ENCODE assay signal across 9 cellular contexts in genomic region chr15:90160781-90161727, GRCh38. TPM values are rescaled to one million over a fixed set of nuclear protein-coding genes. Genes with fewer than 3 reads are reported as not detected.
A peak's percentile ranks its signal among the peaks of the same experiment; 100 is the strongest.
DNase-seq lines count a peak whose midpoint lies in the region; ATAC-seq, FAIRE-seq and TF ChIP-seq lines count a peak whose summit lies in the region.
"Had no signal": no experiment of that assay in that cellular context is flagged by ENCODE, and none has a peak within 500 bp of the region (broad histone marks: within the 10 kb centered on the region; RNA-seq: fewer than 3 reads in every experiment).

No MANE protein-coding gene starts in this region.

- H3K36me3 ChIP-seq in RWPE2 (ENCODE audit: low read depth) (no peaks in the 10 kb centered on the region), liver (ENCODE audit: control insufficient read depth in 4 of 4, insufficient read depth in 3 of 4, low read depth in 1 of 4, low read length in 3 of 4) (no peaks in the 10 kb centered on the region), aorta (ENCODE audit: control insufficient read depth in 1 of 2, insufficient read depth in 2 of 2, low read length in 1 of 2) (no peaks in the 10 kb centered on the region), esophagus muscularis mucosa (no peaks in the 10 kb centered on the region)

- no peak overlapping the region for H3K4me3 ChIP-seq in A549
- H3K4me3 ChIP-seq in RWPE2 (ENCODE audit: severe bottlenecking): no peak overlapping the region
- H3K4me3 ChIP-seq in liver (ENCODE audit: low read depth in 1 of 3, low read length in 3 of 3): no peak overlapping the region
- no peak overlapping the region for H3K4me3 ChIP-seq in aorta (ENCODE audit: low read length in 2 of 2)
- no peak overlapping the region for H3K4me3 ChIP-seq in esophagus muscularis mucosa
- H3K4me3 ChIP-seq: coronary artery had no signal

- TF ChIP-seq POLR2A in A549 (IDR thresholded peaks at IDR 0.05; ENCODE audit: low read length) (no peak), esophagus muscularis mucosa (IDR thresholded peaks at IDR 0.05; ENCODE audit: low read depth) (no peak)

- H3K27ac ChIP-seq in A549: peak overlapping the region; percentile 85 to 94
- H3K27ac ChIP-seq in RWPE2 (ENCODE audit: poor library complexity, severe bottlenecking): peak overlapping the region; percentile 97
- peak overlapping the region; percentile 85 to 95 for H3K27ac ChIP-seq in liver (ENCODE audit: low read depth in 1 of 2, low read length in 2 of 2)
- H3K27ac ChIP-seq in aorta (ENCODE audit: low read depth in 1 of 2, low read length in 2 of 2): no peak overlapping the region
- peak overlapping the region in 2 of 4 donors; percentile 71 to 86 for H3K27ac ChIP-seq in esophagus muscularis mucosa (replicated peaks in 1 of 4)

- intact Hi-C loops in aorta (cut with DNase I) (no loop called here), esophagus muscularis mucosa (cut with DNase I) (no loop called here)

- H3K9me3 ChIP-seq in A549: no peaks in the 10 kb centered on the region
- no peaks in the 10 kb centered on the region for H3K9me3 ChIP-seq in RWPE2 (ENCODE audit: severe bottlenecking)
- no peaks in the 10 kb centered on the region for H3K9me3 ChIP-seq in liver (ENCODE audit: control insufficient read depth in 4 of 4, low read length in 3 of 4)
- H3K9me3 ChIP-seq in aorta (ENCODE audit: control insufficient read depth, low read length): no peaks in the 10 kb centered on the region
- no peaks in the 10 kb centered on the region for H3K9me3 ChIP-seq in esophagus muscularis mucosa

- no peak for ATAC-seq in A549
- peak; percentile 1; the same call in 1 of the 3 replicates for ATAC-seq in RWPE2 (ENCODE audit: low read depth)
- no peak for ATAC-seq in aorta (ENCODE audit: low FRiP score)

- DNase-seq in A549 (ENCODE audit: low read depth in 1 of 2, low spot score in 1 of 2): peak in 1 of 2 experiments; percentile 23
- DNase-seq in NCI-H1417 (lab: John Stamatoyannopoulos, UW): peak; percentile 81 to 91 (median 82)
- DNase-seq in RWPE2 (ENCODE audit: low spot score): peak; percentile 92
- DNase-seq in SKM-1 treated with dmso at 0.1 percent for 144 hours (lab: John Stamatoyannopoulos, UW; ENCODE audit: unreplicated experiment): no peak
- DNase-seq in stimulated activated CD8-positive, alpha-beta memory T cell treated with anti-CD3 and anti-CD28 coated beads, Interleukin-4, amount 100 ng/mL, for 48 hours: no peak
- DNase-seq in aorta: no peak
- DNase-seq in esophagus muscularis mucosa (ENCODE audit: extremely low spot score): no peak

- 66% methylated on average over 14 of the region's 14 CpGs for WGBS in A549 (ENCODE audit: missing lambda C conversion rate)
- 47% methylated on average over 14 of the region's 14 CpGs for WGBS in liver
- WGBS in aorta, 2 donors: 89% methylated on average over 14 of the region's 14 CpGs
- WGBS in esophagus muscularis mucosa: 84% methylated on average over 12 of the region's 14 CpGs

- no peak for TF ChIP-seq RAD21 in A549 (conservative IDR thresholded peaks at IDR 0.05 in 1 of 2, IDR thresholded peaks at IDR 0.05 in 1 of 2)
- peak in 1 of 2 donors; percentile 14 for TF ChIP-seq RAD21 in liver (IDR thresholded peaks at IDR 0.05)

- peak overlapping the region in 1 of 2 donors; percentile 4 for H3K9ac ChIP-seq in liver (ENCODE audit: low read depth in 1 of 2, low read length in 2 of 2)

- POLR2A ChIA-PET in A549 (lab: Yijun Ruan, JAX): interaction anchor here (1.2 kb wide), 1 partner anchor 39 kb away, joined by 3 read pairs; no protein-coding TSS in a partner anchor

- TF ChIP-seq CTCF in A549 (IDR thresholded peaks at IDR 0.05) (no peak), RWPE2 (IDR thresholded peaks at IDR 0.05; ENCODE audit: poor library complexity, severe bottlenecking) (no peak), liver (IDR thresholded peaks at IDR 0.05; ENCODE audit: low read depth, low read length, missing input control) (no peak), esophagus muscularis mucosa (IDR thresholded peaks at IDR 0.05) (no peak)

- no peaks in the 10 kb centered on the region for H3K27me3 ChIP-seq in RWPE2 (ENCODE audit: insufficient read depth, poor library complexity, severe bottlenecking)
- no peaks in the 10 kb centered on the region for H3K27me3 ChIP-seq in liver (ENCODE audit: control insufficient read depth in 4 of 4, insufficient read depth in 4 of 4, low read length in 3 of 4)
- H3K27me3 ChIP-seq in aorta (ENCODE audit: control insufficient read depth in 1 of 2, insufficient read depth in 2 of 2, low read length in 1 of 2): no peaks in the 10 kb centered on the region
- H3K27me3 ChIP-seq in esophagus muscularis mucosa: no peaks in the 10 kb centered on the region

- FAIRE-seq in A549 (lab: Jason Lieb, UNC): no peak

- peaks cover 84% of the 10 kb centered on the region for H3K4me1 ChIP-seq in A549
- H3K4me1 ChIP-seq in RWPE2 (ENCODE audit: insufficient read depth, poor library complexity, severe bottlenecking): peaks cover 53% of the 10 kb centered on the region
- H3K4me1 ChIP-seq in liver (ENCODE audit: control insufficient read depth in 4 of 4, insufficient read depth in 4 of 4, low read length in 3 of 4): peaks cover 13 to 29% (median 22%) of the 10 kb centered on the region in 4 donors
- no peaks in the 10 kb centered on the region for H3K4me1 ChIP-seq in aorta (ENCODE audit: control insufficient read depth in 1 of 2, insufficient read depth in 2 of 2, low read length in 2 of 2)
- H3K4me1 ChIP-seq in esophagus muscularis mucosa: peaks cover 15 to 54% (median 52%) of the 10 kb centered on the region in 4 donors

- TF ChIP-seq EP300 in A549 (IDR thresholded peaks at IDR 0.05) (no peak), esophagus muscularis mucosa (IDR thresholded peaks at IDR 0.05) (no peak)

- H3K4me2 ChIP-seq in A549: peak overlapping the region; percentile 45

- CTCF ChIA-PET in A549 (lab: Yijun Ruan, JAX): interaction anchor here (0.8 to 6.9 kb wide), 7 partner anchors 9 to 286 kb away, joined by 3 to 115 read pairs (median 6); no protein-coding TSS in a partner anchor

TF ChIP-seq in A549, 52 proteins besides CTCF, POLR2A, EP300 and RAD21 (continues in another document):
- TF ChIP-seq JUN (IDR thresholded peaks at IDR 0.05): no peak
- TF ChIP-seq ZSCAN20 (CRISPR knock-in tag; IDR thresholded peaks at IDR 0.05): no peak
- TF ChIP-seq FOXS1 (CRISPR knock-in tag; IDR thresholded peaks at IDR 0.05): no peak
- no peak for TF ChIP-seq HES2 (IDR thresholded peaks at IDR 0.05)
- no peak for TF ChIP-seq FOSB (CRISPR knock-in tag; IDR thresholded peaks at IDR 0.05)
- TF ChIP-seq NPAS2 (CRISPR knock-in tag; IDR thresholded peaks at IDR 0.05; ENCODE audit: borderline replicate concordance): no peak
- TF ChIP-seq EHF (CRISPR knock-in tag; IDR thresholded peaks at IDR 0.05): no peak
- no peak for TF ChIP-seq RFX5 (IDR thresholded peaks at IDR 0.05)
- no peak for TF ChIP-seq MYC (IDR thresholded peaks at IDR 0.05; ENCODE audit: borderline replicate concordance, low read length)
- TF ChIP-seq CBX8 (IDR thresholded peaks at IDR 0.05): no peak
- TF ChIP-seq RCOR1 (IDR thresholded peaks at IDR 0.05; ENCODE audit: low read depth, low read length): no peak

TF ChIP-seq in liver, 16 proteins besides CTCF, POLR2A, EP300 and RAD21 (continues in another document):
- no peak for TF ChIP-seq ZBTB33 (IDR thresholded peaks at IDR 0.05)
- TF ChIP-seq FOXA2 (IDR thresholded peaks at IDR 0.05): peak; percentile 10
- peak; percentile 39 for TF ChIP-seq MAX (IDR thresholded peaks at IDR 0.05)
- peak; percentile 57 to 69 for TF ChIP-seq RXRA (IDR thresholded peaks at IDR 0.05)
- no peak for TF ChIP-seq YY1 (IDR thresholded peaks at IDR 0.05)

RNA-seq across cellular contexts. Expression of gene SEMA4B, which starts 40.1 kb away (rescaled TPM):
- polyA plus RNA-seq in A549 (2011; rRNA removed) (45.3 and 61.0 TPM in 2 replicates), A549 (2017; fragmentation: RNase III; extraction: RNeasy Plus Mini Kit Qiagen cat#74134 plus additional on column Dnase treatment) (39.2 to 55.6 TPM (median 47.1 TPM) in 3 replicates), liver (10 to 100 TPM; 14.3 to 15.2 TPM), aorta (10 to 100 TPM in 1 of 2 donors, 1 to 10 TPM in 1; 9.7 to 10.8 TPM)
- 70.7 and 85.3 TPM in 2 replicates for polyA plus RNA-seq in A549 (2012; cell fraction: cytosol; rRNA removed)
- polyA plus RNA-seq in A549 (2012; cell fraction: nucleus; rRNA removed): 165 and 233 TPM in 2 replicates
- polyA minus RNA-seq in A549 (2011; rRNA and poly(A)+ RNA removed): 66.1 and 79.1 TPM in 2 replicates
- total RNA-seq in liver (10 to 100 TPM; 38.8 to 52.2 TPM), aorta (10 to 100 TPM; 19.5 to 30.4 TPM), esophagus muscularis mucosa (10 to 100 TPM; 30.7 to 68.3 (median 43.4) TPM)

RNA-seq across cellular contexts. Expression of gene IDH2, which starts 58.8 kb away (rescaled TPM):
- polyA plus RNA-seq in A549 (2011; rRNA removed) (31.8 and 37.7 TPM in 2 replicates), A549 (2017; fragmentation: RNase III; extraction: RNeasy Plus Mini Kit Qiagen cat#74134 plus additional on column Dnase treatment) (29.9 to 32.8 TPM (median 32.2 TPM) in 3 replicates), liver (100 to 1,000 TPM; 278 to 339 TPM), aorta (10 to 100 TPM; 18.8 to 26.3 TPM)
- polyA plus RNA-seq in A549 (2012; cell fraction: cytosol; rRNA removed): 32.9 and 45.4 TPM in 2 replicates
- 39.0 and 45.7 TPM in 2 replicates for polyA plus RNA-seq in A549 (2012; cell fraction: nucleus; rRNA removed)
- 55.3 and 58.2 TPM in 2 replicates for polyA minus RNA-seq in A549 (2011; rRNA and poly(A)+ RNA removed)
- total RNA-seq in liver (100 to 1,000 TPM; 149 to 318 TPM), aorta (10 to 100 TPM; 36.5 to 37.5 TPM), esophagus muscularis mucosa (100 to 1,000 TPM; 119 to 228 (median 171) TPM)

Comparison
In these comparisons a context has a peak if more than half of its experiments do, and no peak if none do; other contexts are left out.
1. DNase-seq: peak in NCI-H1417 (3 of 3) and RWPE2 (single experiment); none in SKM-1 treated with dmso at 0.1 percent for 144 hours (single experiment), stimulated activated CD8-positive, alpha-beta memory T cell treated with anti-CD3 and anti-CD28 coated beads, Interleukin-4, amount 100 ng/mL, for 48 hours (single experiment), aorta (0 of 2) and esophagus muscularis mucosa (single experiment).
2. H3K27ac ChIP-seq: peak in A549 (2 of 2), RWPE2 (single experiment) and liver (2 of 2); none in aorta (0 of 2).